Comparison of ENCODE assay signal across 8 cellular contexts in the genomic region with DNA sequence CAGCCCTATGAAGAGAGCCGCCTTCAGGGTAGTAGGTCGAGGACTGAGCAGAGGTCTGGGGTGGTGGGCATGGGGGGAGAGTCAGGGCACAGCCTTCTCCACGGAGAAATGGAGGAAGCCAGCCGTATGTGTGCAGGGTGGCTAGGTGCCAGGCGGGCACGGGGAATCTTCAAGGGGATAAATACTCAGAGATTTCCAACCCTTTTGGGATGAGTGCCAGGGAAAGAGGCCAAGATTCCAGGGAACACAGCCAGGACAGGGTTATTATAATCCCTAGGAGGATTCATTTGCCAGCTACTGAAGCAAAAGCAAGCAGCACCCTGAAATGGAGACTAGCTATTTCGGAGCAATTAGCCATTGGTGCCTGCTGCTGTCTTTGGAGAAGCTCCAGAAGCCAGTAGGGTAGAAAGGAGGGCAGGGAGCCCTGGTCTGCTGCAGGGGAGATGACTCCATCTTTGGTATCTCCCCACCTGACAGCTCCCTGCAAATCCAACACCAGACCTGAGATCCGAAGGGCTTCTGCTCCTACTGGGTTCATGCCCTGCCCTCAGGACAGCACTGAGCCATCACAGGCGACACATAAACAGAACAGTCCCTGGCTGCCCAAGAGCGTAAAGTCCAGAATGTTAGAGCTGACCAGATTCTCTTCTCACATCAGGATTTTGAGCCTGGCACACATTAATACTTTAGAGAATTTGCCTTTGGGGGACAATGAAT.
DNase-seq lines count a peak whose midpoint lies in the region; ATAC-seq and TF ChIP-seq lines count a peak whose summit lies in the region.
"Had no signal": no experiment of that assay in that cellular context is flagged by ENCODE, and none has a peak within 500 bp of the region (broad histone marks: within the 10 kb centered on the region; RNA-seq: fewer than 3 reads in every experiment).

No MANE protein-coding gene starts in this region.

- 23 to 35% (median 31%) methylated on average over 6 to 10 of the region's 10 CpGs for WGBS in adrenal gland, 4 donors
- WGBS in suprapubic skin: 26% methylated on average over 10 of the region's 10 CpGs

- TF ChIP-seq POLR2A in adrenal gland (IDR thresholded peaks at IDR 0.05): no peak
- TF ChIP-seq POLR2A in suprapubic skin (IDR thresholded peaks at IDR 0.05): no peak

- no peak overlapping the region for H3K27ac ChIP-seq in adrenal gland
- peak overlapping the region; percentile 66 for H3K27ac ChIP-seq in left ventricle myocardium inferior (replicated peaks)
- no peak overlapping the region for H3K27ac ChIP-seq in suprapubic skin

- H3K9me3 ChIP-seq in adrenal gland (replicated peaks in 1 of 3): no peaks in the 10 kb centered on the region
- no peaks in the 10 kb centered on the region for H3K9me3 ChIP-seq in left ventricle myocardium inferior (replicated peaks)
- no peaks in the 10 kb centered on the region for H3K9me3 ChIP-seq in suprapubic skin

- no peak for ATAC-seq in GM18867 (IDR thresholded peaks at IDR 0.05; ENCODE audit: unreplicated experiment)
- no peak for ATAC-seq in GM18517 (IDR thresholded peaks at IDR 0.05; ENCODE audit: unreplicated experiment)
- no peak for ATAC-seq in HG02885 (IDR thresholded peaks at IDR 0.05; ENCODE audit: poor library complexity, unreplicated experiment)

- H3K4me3 ChIP-seq in LNCaP clone FGC (ENCODE audit: low read depth, low read length): no peak overlapping the region
- H3K4me3 ChIP-seq in adrenal gland: no peak overlapping the region
- H3K4me3 ChIP-seq in left ventricle myocardium inferior: peak overlapping the region; percentile 40
- peak overlapping the region; percentile 13 for H3K4me3 ChIP-seq in suprapubic skin

- intact Hi-C loops in adrenal gland (cut with DNase I): no loop called here
- intact Hi-C loops in left ventricle myocardium inferior (cut with micrococcal nuclease): no loop called here

- H3K36me3 ChIP-seq in adrenal gland (replicated peaks in 1 of 2) (no peaks in the 10 kb centered on the region), left ventricle myocardium inferior (no peaks in the 10 kb centered on the region), suprapubic skin (no peaks in the 10 kb centered on the region)

- H3K27me3 ChIP-seq in adrenal gland: no peaks in the 10 kb centered on the region
- no peaks in the 10 kb centered on the region for H3K27me3 ChIP-seq in left ventricle myocardium inferior (ENCODE audit: low read depth)
- peaks cover 13% of the 10 kb centered on the region for H3K27me3 ChIP-seq in suprapubic skin

- no peak for TF ChIP-seq EP300 in suprapubic skin (IDR thresholded peaks at IDR 0.05)

- DNase-seq in LNCaP clone FGC (ENCODE audit: low read depth): peak; percentile 40
- DNase-seq in adrenal gland: peak; percentile 61 to 84 (median 75)
- DNase-seq in left ventricle myocardium inferior: peak; percentile 57
- no peak for DNase-seq in suprapubic skin (ENCODE audit: low spot score in 2 of 2)
- DNase-seq: activated CD4-positive, alpha-beta memory T cell treated with anti-CD3 and anti-CD28 coated beads, Interleukin-2, amount 10 ng/mL, durations not matched to agents 7 days and 5 days had no signal

- TF ChIP-seq CTCF in LNCaP clone FGC (IDR thresholded peaks at IDR 0.05; ENCODE audit: control insufficient read depth, extremely low read depth, insufficient read depth): no peak
- no peak for TF ChIP-seq CTCF in adrenal gland (IDR thresholded peaks at IDR 0.05)
- TF ChIP-seq CTCF in left ventricle myocardium inferior (IDR thresholded peaks at IDR 0.05; ENCODE audit: borderline replicate concordance): no peak
- TF ChIP-seq CTCF in suprapubic skin (IDR thresholded peaks at IDR 0.05): no peak

- H3K4me1 ChIP-seq in adrenal gland (replicated peaks in 1 of 2) (peaks cover 0 to 9% of the 10 kb centered on the region in 2 donors), left ventricle myocardium inferior (peaks cover 17% of the 10 kb centered on the region), suprapubic skin (peaks cover 19% of the 10 kb centered on the region)

Comparison
In these comparisons a context has a peak if more than half of its experiments do, and no peak if none do; other contexts are left out.
1. DNase-seq: peak in LNCaP clone FGC (single experiment), adrenal gland (7 of 7) and left ventricle myocardium inferior (single experiment); none in suprapubic skin (0 of 2).
2. H3K4me3 ChIP-seq: peak in left ventricle myocardium inferior (single experiment) and suprapubic skin (single experiment); none in LNCaP clone FGC (single experiment) and adrenal gland (0 of 4).